In genomic region chr17:50841949-50842354, GRCh38 we compare ENCODE assay signal across 8 cellular contexts. TPM values are rescaled to one million over a fixed set of nuclear protein-coding genes. Genes with fewer than 3 reads are reported as not detected.
A peak's percentile ranks its signal among the peaks of the same experiment; 100 is the strongest.
DNase-seq lines count a peak whose midpoint lies in the region; ATAC-seq and TF ChIP-seq lines count a peak whose summit lies in the region.

No MANE protein-coding gene starts in this region.

- peaks cover 14% of the 10 kb centered on the region for H3K4me1 Mint-ChIP-seq in endodermal cell

- CTCF ChIA-PET in HEK293 (lab: Yijun Ruan, JAX) = interaction anchor here (0.5 to 14.0 kb wide), 36 partner anchors 8 to 359 kb away, joined by 3 to 240 read pairs (median 4); partner anchors contain the start of gene SPATA20

- H3K27ac ChIP-seq in C4-2B = no peak overlapping the region
- H3K27ac ChIP-seq in HEK293 (ENCODE audit: extremely low read depth, low read depth, low read length) = no peak overlapping the region
- no peak overlapping the region for H3K27ac ChIP-seq in endodermal cell (ENCODE audit: low read depth, low read length)

- DNase-seq in NCI-H69 (lab: John Stamatoyannopoulos, UW) = peak; percentile 83
- DNase-seq in activated CD4-positive, alpha-beta T cell treated with anti-CD3 and anti-CD28 coated beads, Interleukin-2, amount 50 U/mL, for 48 hours = peak; percentile 65 to 74
- peak; percentile 98 for DNase-seq in endodermal cell
- peak; percentile 81 for DNase-seq in midbrain (lab: John Stamatoyannopoulos, UW)
- peak; percentile 93 for DNase-seq in superior temporal gyrus (ENCODE audit: extremely low spot score)

- no peaks in the 10 kb centered on the region for H3K36me3 Mint-ChIP-seq in endodermal cell (ENCODE audit: low read depth)

- no peaks in the 10 kb centered on the region for H3K9me3 Mint-ChIP-seq in endodermal cell

- H3K36me3 ChIP-seq in HEK293 (ENCODE audit: control insufficient read depth in 2 of 2, insufficient read depth in 1 of 2, low read length in 2 of 2) (no peaks in the 10 kb centered on the region), endodermal cell (ENCODE audit: control insufficient read depth, insufficient read depth, low read length) (no peaks in the 10 kb centered on the region)

- no peaks in the 10 kb centered on the region for H3K4me1 ChIP-seq in HEK293 (ENCODE audit: control insufficient read depth, insufficient read depth, low read length)
- peaks cover 5% of the 10 kb centered on the region for H3K4me1 ChIP-seq in endodermal cell (ENCODE audit: control insufficient read depth, insufficient read depth, low read length)

- TF ChIP-seq CTCF in C4-2B (conservative IDR thresholded peaks at IDR 0.05) = peak; percentile 89
- peak; percentile 82 for TF ChIP-seq CTCF in HEK293 (tag by site-specific recombination; IDR thresholded peaks at IDR 0.05)
- TF ChIP-seq CTCF in endodermal cell (conservative IDR thresholded peaks at IDR 0.05) = peak; percentile 89

- 3 to 26% methylated on average over 4 to 8 of the region's 8 CpGs for WGBS in endodermal cell (ENCODE audit: insufficient coverage in 1 of 2, insufficient read length in 1 of 2), 2 experiments

- H3K27ac Mint-ChIP-seq in endodermal cell = peak overlapping the region; percentile 14

- no peak for ATAC-seq in GM18870 (IDR thresholded peaks at IDR 0.05; ENCODE audit: unreplicated experiment)

- no peaks in the 10 kb centered on the region for H3K27me3 ChIP-seq in endodermal cell (ENCODE audit: control insufficient read depth, insufficient read depth, low read length, poor library complexity, severe bottlenecking)

- POLR2A ChIA-PET in HEK293 (lab: Yijun Ruan, JAX) = interaction anchor here (1.2 kb wide), 1 partner anchor 24 kb away, joined by 4 read pairs; the partner anchor contains the start of gene TOB1

- H3K4me3 Mint-ChIP-seq in endodermal cell = no peak overlapping the region

- no peak overlapping the region for H3K9ac ChIP-seq in endodermal cell (ENCODE audit: extremely low read depth, low read length, poor library complexity, severe bottlenecking)

- peaks cover under 1% of the 10 kb centered on the region for H3K27me3 Mint-ChIP-seq in endodermal cell (ENCODE audit: insufficient read depth)

- H3K9me3 ChIP-seq in HEK293 (ENCODE audit: control insufficient read depth, insufficient read depth, low read depth, low read length) (no peaks in the 10 kb centered on the region), endodermal cell (ENCODE audit: control insufficient read depth, low read length) (no peaks in the 10 kb centered on the region)

- H3K4me3 ChIP-seq in HEK293 (ENCODE audit: low read depth, low read length) = no peak overlapping the region
- H3K4me3 ChIP-seq in endodermal cell (ENCODE audit: low read length) = no peak overlapping the region

TF ChIP-seq in HEK293, 187 proteins besides CTCF, POLR2A, EP300 and RAD21:
- peak; percentile 96 for TF ChIP-seq ZNF654 (tag by site-specific recombination; IDR thresholded peaks at IDR 0.05; ENCODE audit: low read depth)
- TF ChIP-seq PRDM10 (tag by site-specific recombination; IDR thresholded peaks at IDR 0.05) = 0 out of 2 replicates have a peak, but pooled peaks have one; percentile 10
- TF ChIP-seq ZNF571 (tag by site-specific recombination; IDR thresholded peaks at IDR 0.05) = no peak
- peak; percentile 70 for TF ChIP-seq ZNF341 (tag by site-specific recombination; IDR thresholded peaks at IDR 0.05; ENCODE audit: low read depth)
- TF ChIP-seq ZNF398 (tag by site-specific recombination; IDR thresholded peaks at IDR 0.05) = no peak
- no peak for TF ChIP-seq FEZF1 (tag by site-specific recombination; IDR thresholded peaks at IDR 0.05)
- TF ChIP-seq KLF8 (tag by site-specific recombination; IDR thresholded peaks at IDR 0.05) = peak; percentile 53
- TF ChIP-seq ZIC2 (tag by site-specific recombination; IDR thresholded peaks at IDR 0.05) = no peak
- peak; percentile 33; the same call in 1 of the 2 replicates for TF ChIP-seq SP7 (tag by site-specific recombination; IDR thresholded peaks at IDR 0.05)
- TF ChIP-seq ZBTB17 (tag by site-specific recombination; IDR thresholded peaks at IDR 0.05) = peak; percentile 58
- TF ChIP-seq ZNF335 (tag by site-specific recombination; conservative IDR thresholded peaks at IDR 0.05) = peak; percentile 32; the same call in 1 of the 2 replicates
- TF ChIP-seq, protein P1, sequence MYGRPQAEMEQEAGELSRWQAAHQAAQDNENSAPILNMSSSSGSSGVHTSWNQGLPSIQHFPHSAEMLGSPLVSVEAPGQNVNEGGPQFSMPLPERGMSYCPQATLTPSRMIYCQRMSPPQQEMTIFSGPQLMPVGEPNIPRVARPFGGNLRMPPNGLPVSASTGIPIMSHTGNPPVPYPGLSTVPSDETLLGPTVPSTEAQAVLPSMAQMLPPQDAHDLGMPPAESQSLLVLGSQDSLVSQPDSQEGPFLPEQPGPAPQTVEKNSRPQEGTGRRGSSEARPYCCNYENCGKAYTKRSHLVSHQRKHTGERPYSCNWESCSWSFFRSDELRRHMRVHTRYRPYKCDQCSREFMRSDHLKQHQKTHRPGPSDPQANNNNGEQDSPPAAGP (tag by site-specific recombination; IDR thresholded peaks at IDR 0.05) = 0 out of 2 replicates have a peak, but pooled peaks have one; percentile 27
- TF ChIP-seq ZNF777 (tag by site-specific recombination; IDR thresholded peaks at IDR 0.05; ENCODE audit: borderline replicate concordance) = 0 out of 2 replicates have a peak, but pooled peaks have one; percentile 40
- TF ChIP-seq ZNF560 (tag by site-specific recombination; IDR thresholded peaks at IDR 0.05; ENCODE audit: borderline replicate concordance) = no peak
TF ChIP-seq in HEK293: peak in this region for 9.

RNA-seq across cellular contexts. Expression of gene WFIKKN2, which starts 6.6 kb away (rescaled TPM):
- total RNA-seq in endodermal cell = under 1 TPM; 0.29 to 0.35 TPM
- 0.25 TPM for polyA plus RNA-seq in endodermal cell (2013, experiment 1 of 2)
- 0.29 TPM for polyA plus RNA-seq in endodermal cell (2013, experiment 2 of 2)

RNA-seq across cellular contexts. Expression of gene TOB1, which starts 24.2 kb away (rescaled TPM):
- total RNA-seq in endodermal cell = 10 to 100 TPM; 35.5 to 36.3 TPM
- polyA plus RNA-seq in endodermal cell (2013, experiment 1 of 2) = 45.3 TPM
- polyA plus RNA-seq in endodermal cell (2013, experiment 2 of 2) = 45.3 TPM
